ENCODE assay signal across 9 cellular contexts in the genomic region with DNA sequence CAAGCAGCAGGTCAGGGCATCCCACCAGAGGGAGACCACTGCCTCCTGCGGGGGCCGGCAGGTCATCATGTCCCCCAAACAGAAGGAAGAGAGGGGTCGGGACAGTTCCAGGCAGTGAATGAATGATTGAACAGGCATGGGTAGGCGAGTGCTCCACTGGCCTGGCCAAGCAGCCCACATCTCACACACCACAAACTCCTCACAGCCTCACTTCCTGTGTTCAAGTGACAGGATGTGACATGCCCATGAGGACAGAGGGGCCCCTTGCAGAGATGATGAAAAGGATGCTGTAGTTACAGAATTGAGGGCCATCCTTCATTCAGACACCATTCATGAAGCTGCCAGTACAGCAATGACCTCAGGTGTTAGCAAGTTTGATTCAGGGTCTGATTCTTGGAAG.
A peak's percentile ranks its signal among the peaks of the same experiment; 100 is the strongest.
DNase-seq lines count a peak whose midpoint lies in the region; ATAC-seq and TF ChIP-seq lines count a peak whose summit lies in the region.
"Had no signal": no experiment of that assay in that cellular context is flagged by ENCODE, and none has a peak within 500 bp of the region (broad histone marks: within the 10 kb centered on the region; RNA-seq: fewer than 3 reads in every experiment).

No MANE protein-coding gene starts in this region.

- H3K36me3 Mint-ChIP-seq in memory B cell: peaks cover 2% of the 10 kb centered on the region

- TF ChIP-seq CTCF in GM13977 (IDR thresholded peaks at IDR 0.05; ENCODE audit: extremely low read depth, insufficient read depth, missing control alignments): no peak

- H3K27ac Mint-ChIP-seq in memory B cell: peak overlapping the region; percentile 56

- H3K9me3 Mint-ChIP-seq in memory B cell: no peaks in the 10 kb centered on the region

- peak; percentile 80 for DNase-seq in GM13977 (ENCODE audit: low spot score)
- DNase-seq in SKM-1 treated with dmso at 0.1 percent for 144 hours (lab: John Stamatoyannopoulos, UW; ENCODE audit: unreplicated experiment): peak; percentile 59
- DNase-seq in memory B cell (ENCODE audit: low spot score in 2 of 2): peak in 1 of 2 donors; percentile 38
- DNase-seq in NCI-H510A treated with DMSO at 0.1 percent for 48 hours (lab: John Stamatoyannopoulos, UW): no peak
- DNase-seq in midbrain (lab: John Stamatoyannopoulos, UW): no peak
- no peak for DNase-seq in NCI-H524 (lab: John Stamatoyannopoulos, UW)

- peak overlapping the region; percentile 34 for H3K4me3 Mint-ChIP-seq in memory B cell

- ATAC-seq in GM21786 (IDR thresholded peaks at IDR 0.05; ENCODE audit: unreplicated experiment): peak; percentile 51
- peak; percentile 47 for ATAC-seq in memory B cell (ENCODE audit: low read depth)
- no peak for ATAC-seq in GM18858 (IDR thresholded peaks at IDR 0.05; ENCODE audit: unreplicated experiment)
- ATAC-seq: right cardiac atrium had no signal

- in situ Hi-C loops in GM13977 (cut with MboI; ENCODE audit: low pct_unique_long_range_greater_than_20kb, low sequenced_read_pairs, unreplicated experiment): no loop called here

- H3K4me1 Mint-ChIP-seq in memory B cell: peaks cover 57% of the 10 kb centered on the region

- peaks cover 2% of the 10 kb centered on the region for H3K27me3 Mint-ChIP-seq in memory B cell

Comparison
In these comparisons a context has a peak if more than half of its experiments do, and no peak if none do; other contexts are left out.
1. DNase-seq: peak in GM13977 (single experiment) and SKM-1 treated with dmso at 0.1 percent for 144 hours (single experiment); none in NCI-H510A treated with DMSO at 0.1 percent for 48 hours (single experiment), midbrain (single experiment) and NCI-H524 (0 of 2).